12 cellular contexts compared by ENCODE assay signal in genomic region chr7:131076032-131076431, GRCh38.
A peak's percentile ranks its signal among the peaks of the same experiment; 100 is the strongest.
DNase-seq lines count a peak whose midpoint lies in the region; ATAC-seq and TF ChIP-seq lines count a peak whose summit lies in the region.
"Had no signal": no experiment of that assay in that cellular context is flagged by ENCODE, and none has a peak within 500 bp of the region (broad histone marks: within the 10 kb centered on the region; RNA-seq: fewer than 3 reads in every experiment).

No MANE protein-coding gene starts in this region.

- no peaks in the 10 kb centered on the region for H3K9me3 ChIP-seq in CD8-positive, alpha-beta T cell (ENCODE audit: low read length)
- H3K9me3 ChIP-seq in psoas muscle: no peaks in the 10 kb centered on the region
- H3K9me3 ChIP-seq: thoracic aorta had no signal

- peaks cover 36% of the 10 kb centered on the region for H3K36me3 Mint-ChIP-seq in CD8-positive, alpha-beta T cell
- peaks cover 2% of the 10 kb centered on the region for H3K36me3 Mint-ChIP-seq in chondrocyte (ENCODE audit: low read depth)
- H3K36me3 Mint-ChIP-seq in activated CD4-positive, alpha-beta T cell treated with anti-CD3 and anti-CD28 coated beads, Interleukin-2, amount 10 ng/mL, durations not matched to agents 7 days and 5 days (ENCODE audit: low read depth): peaks cover 24% of the 10 kb centered on the region
- no peaks in the 10 kb centered on the region for H3K36me3 Mint-ChIP-seq in type B pancreatic cell

- no peak overlapping the region for H3K4me3 ChIP-seq in CD8-positive, alpha-beta T cell (ENCODE audit: low read depth, low read length)
- no peak overlapping the region for H3K4me3 ChIP-seq in psoas muscle
- H3K4me3 ChIP-seq: thoracic aorta had no signal

- WGBS in psoas muscle, 3 donors: 55 to 68% (median 62%) methylated on average over 3 of the region's 3 CpGs

- H3K4me1 Mint-ChIP-seq in CD8-positive, alpha-beta T cell (ENCODE audit: low read depth): peaks cover 54% of the 10 kb centered on the region
- H3K4me1 Mint-ChIP-seq in chondrocyte (ENCODE audit: low read depth) (peaks cover 29% of the 10 kb centered on the region), type B pancreatic cell (ENCODE audit: unreplicated experiment) (peaks cover 4% of the 10 kb centered on the region)
- H3K4me1 Mint-ChIP-seq in activated CD4-positive, alpha-beta T cell treated with anti-CD3 and anti-CD28 coated beads, Interleukin-2, amount 10 ng/mL, durations not matched to agents 7 days and 5 days: peaks cover 24% of the 10 kb centered on the region

- peak overlapping the region; percentile 9 for H3K27ac Mint-ChIP-seq in CD8-positive, alpha-beta T cell
- H3K27ac Mint-ChIP-seq in chondrocyte (ENCODE audit: unreplicated experiment) (peak overlapping the region; percentile 25), type B pancreatic cell (no peak overlapping the region)
- no peak overlapping the region for H3K27ac Mint-ChIP-seq in activated CD4-positive, alpha-beta T cell treated with anti-CD3 and anti-CD28 coated beads, Interleukin-2, amount 10 ng/mL, durations not matched to agents 7 days and 5 days

- no peaks in the 10 kb centered on the region for H3K27me3 ChIP-seq in CD8-positive, alpha-beta T cell (ENCODE audit: insufficient read depth, low read length)
- H3K27me3 ChIP-seq in psoas muscle (ENCODE audit: insufficient read depth in 3 of 3, low read length in 2 of 3): no peaks in the 10 kb centered on the region

- peak overlapping the region; percentile 4 for H3K4me3 Mint-ChIP-seq in CD8-positive, alpha-beta T cell
- no peak overlapping the region for H3K4me3 Mint-ChIP-seq in chondrocyte (ENCODE audit: unreplicated experiment)
- H3K4me3 Mint-ChIP-seq in activated CD4-positive, alpha-beta T cell treated with anti-CD3 and anti-CD28 coated beads, Interleukin-2, amount 10 ng/mL, durations not matched to agents 7 days and 5 days: no peak overlapping the region
- H3K4me3 Mint-ChIP-seq in type B pancreatic cell: no peak overlapping the region

- peaks cover 68% of the 10 kb centered on the region for H3K4me1 ChIP-seq in CD8-positive, alpha-beta T cell (ENCODE audit: insufficient read depth, low read length)
- H3K4me1 ChIP-seq in psoas muscle: peaks cover 63% of the 10 kb centered on the region

- H3K9me3 Mint-ChIP-seq in CD8-positive, alpha-beta T cell: no peaks in the 10 kb centered on the region
- H3K9me3 Mint-ChIP-seq in chondrocyte (ENCODE audit: low read depth): no peaks in the 10 kb centered on the region
- H3K9me3 Mint-ChIP-seq in activated CD4-positive, alpha-beta T cell treated with anti-CD3 and anti-CD28 coated beads, Interleukin-2, amount 10 ng/mL, durations not matched to agents 7 days and 5 days: no peaks in the 10 kb centered on the region
- H3K9me3 Mint-ChIP-seq in type B pancreatic cell: no peaks in the 10 kb centered on the region

- no peaks in the 10 kb centered on the region for H3K27me3 Mint-ChIP-seq in CD8-positive, alpha-beta T cell (ENCODE audit: low read depth)
- H3K27me3 Mint-ChIP-seq in chondrocyte (ENCODE audit: low read depth) (no peaks in the 10 kb centered on the region), type B pancreatic cell (no peaks in the 10 kb centered on the region)
- no peaks in the 10 kb centered on the region for H3K27me3 Mint-ChIP-seq in activated CD4-positive, alpha-beta T cell treated with anti-CD3 and anti-CD28 coated beads, Interleukin-2, amount 10 ng/mL, durations not matched to agents 7 days and 5 days

- H3K27ac ChIP-seq in CD8-positive, alpha-beta T cell (ENCODE audit: low read depth, low read length): no peak overlapping the region
- peak overlapping the region; percentile 47 for H3K27ac ChIP-seq in psoas muscle

- intact Hi-C loops in CD8-positive, alpha-beta T cell (cut with DNase I, micrococcal nuclease): loop anchor here in 1 of 2 experiments (5.0 kb wide), 1 partner anchor 346 kb away; no protein-coding TSS in a partner anchor
- intact Hi-C loops in psoas muscle (cut with DNase I): loop anchor here in 1 of 2 donors (5.0 kb wide), 1 partner anchor 251 kb away; the partner anchor contains the start of gene MKLN1

- DNase-seq in CD8-positive, alpha-beta T cell: no peak
- DNase-seq in M059J (ENCODE audit: low read depth): peak; percentile 83
- no peak for DNase-seq in chondrocyte (ENCODE audit: low spot score)
- no peak for DNase-seq in psoas muscle
- no peak for DNase-seq in GM19240 (ENCODE audit: insufficient read length, low spot score)
- no peak for DNase-seq in activated CD4-positive, alpha-beta T cell treated with anti-CD3 and anti-CD28 coated beads, Interleukin-2, amount 10 ng/mL, durations not matched to agents 7 days and 5 days
- DNase-seq in type B pancreatic cell (ENCODE audit: extremely low spot score, unreplicated experiment): no peak
- DNase-seq: cerebellar nuclear complex, MM.1S, NCI-H69 had no signal

- ATAC-seq in CD8-positive, alpha-beta T cell: no peak
- ATAC-seq in psoas muscle (no peak), HG03439 (IDR thresholded peaks at IDR 0.05; ENCODE audit: unreplicated experiment) (no peak)

- H3K36me3 ChIP-seq in CD8-positive, alpha-beta T cell (ENCODE audit: insufficient read depth, low read length): no peaks in the 10 kb centered on the region
- peaks cover 0 to 54% of the 10 kb centered on the region in 2 donors for H3K36me3 ChIP-seq in psoas muscle (ENCODE audit: insufficient read depth in 1 of 2, low read depth in 1 of 2)

- POLR2A ChIA-PET in CD8-positive, alpha-beta T cell (lab: Charles Lee): no interaction called here
- POLR2A ChIA-PET in activated CD4-positive, alpha-beta T cell treated with anti-CD3 and anti-CD28 coated beads, Interleukin-2, amount 10 ng/mL, durations not matched to agents 7 days and 5 days (lab: Charles Lee): no interaction called here

- CTCF ChIA-PET in CD8-positive, alpha-beta T cell (lab: Charles Lee): interaction anchor here (0.9 kb wide), 1 partner anchor 261 kb away, joined by 3 read pairs; no protein-coding TSS in a partner anchor
- CTCF ChIA-PET in activated CD4-positive, alpha-beta T cell treated with anti-CD3 and anti-CD28 coated beads, Interleukin-2, amount 10 ng/mL, durations not matched to agents 7 days and 5 days (lab: Charles Lee): no interaction called here

- TF ChIP-seq CTCF in CD8-positive, alpha-beta T cell (IDR thresholded peaks at IDR 0.05): no peak
- TF ChIP-seq CTCF in chondrocyte (IDR thresholded peaks at IDR 0.05) (no peak), psoas muscle (IDR thresholded peaks at IDR 0.05) (no peak), type B pancreatic cell (conservative IDR thresholded peaks at IDR 0.05) (no peak)

Comparison
In these comparisons a context has a peak if more than half of its experiments do, and no peak if none do; other contexts are left out.
1. H3K27ac Mint-ChIP-seq: peak in CD8-positive, alpha-beta T cell (single experiment) and chondrocyte (single experiment); none in activated CD4-positive, alpha-beta T cell treated with anti-CD3 and anti-CD28 coated beads, Interleukin-2, amount 10 ng/mL, durations not matched to agents 7 days and 5 days (single experiment) and type B pancreatic cell (single experiment).